ENCODE assay signal across 1 cellular context in genomic region chr4:166366012-166366411, GRCh38.
TF ChIP-seq lines count a peak whose summit lies in the region.

No MANE protein-coding gene starts in this region.

TF ChIP-seq in H1, 55 proteins besides CTCF, POLR2A, EP300 and RAD21:
- TF ChIP-seq CHD7 (IDR thresholded peaks at IDR 0.05; ENCODE audit: insufficient replicate concordance, low read length) = no peak
- TF ChIP-seq POLR2AphosphoS5 (IDR thresholded peaks at IDR 0.05; ENCODE audit: low read depth, low read length) = no peak
- no peak for TF ChIP-seq YY1 (IDR thresholded peaks at IDR 0.05; ENCODE audit: low read depth, low read length)
- TF ChIP-seq ATF3 (IDR thresholded peaks at IDR 0.05; ENCODE audit: insufficient read depth, low read depth, low read length) = no peak
- no peak for TF ChIP-seq SP1 (IDR thresholded peaks at IDR 0.05; ENCODE audit: low read depth, low read length)
- TF ChIP-seq CBX5 (IDR thresholded peaks at IDR 0.05; ENCODE audit: low read depth, low read length) = no peak
- TF ChIP-seq FOSL1 (IDR thresholded peaks at IDR 0.05; ENCODE audit: insufficient read depth, low read depth, low read length) = no peak
- TF ChIP-seq TBP (IDR thresholded peaks at IDR 0.05; ENCODE audit: low read depth, low read length) = no peak
- no peak for TF ChIP-seq EGR1 (IDR thresholded peaks at IDR 0.05; ENCODE audit: borderline replicate concordance, low read depth, low read length)
- TF ChIP-seq HDAC6 (IDR thresholded peaks at IDR 0.05; ENCODE audit: low read depth, low read length) = no peak
- TF ChIP-seq MAX (IDR thresholded peaks at IDR 0.05) = no peak
- TF ChIP-seq GABPA (IDR thresholded peaks at IDR 0.05; ENCODE audit: borderline replicate concordance, insufficient read depth, low read length) = no peak
- no peak for TF ChIP-seq GTF2F1 (IDR thresholded peaks at IDR 0.05; ENCODE audit: borderline replicate concordance, low read depth, low read length)
- no peak for TF ChIP-seq CHD2 (IDR thresholded peaks at IDR 0.05; ENCODE audit: low read length)
- no peak for TF ChIP-seq CREB1 (IDR thresholded peaks at IDR 0.05)
